19 cellular contexts compared by ENCODE assay signal in the genomic region with DNA sequence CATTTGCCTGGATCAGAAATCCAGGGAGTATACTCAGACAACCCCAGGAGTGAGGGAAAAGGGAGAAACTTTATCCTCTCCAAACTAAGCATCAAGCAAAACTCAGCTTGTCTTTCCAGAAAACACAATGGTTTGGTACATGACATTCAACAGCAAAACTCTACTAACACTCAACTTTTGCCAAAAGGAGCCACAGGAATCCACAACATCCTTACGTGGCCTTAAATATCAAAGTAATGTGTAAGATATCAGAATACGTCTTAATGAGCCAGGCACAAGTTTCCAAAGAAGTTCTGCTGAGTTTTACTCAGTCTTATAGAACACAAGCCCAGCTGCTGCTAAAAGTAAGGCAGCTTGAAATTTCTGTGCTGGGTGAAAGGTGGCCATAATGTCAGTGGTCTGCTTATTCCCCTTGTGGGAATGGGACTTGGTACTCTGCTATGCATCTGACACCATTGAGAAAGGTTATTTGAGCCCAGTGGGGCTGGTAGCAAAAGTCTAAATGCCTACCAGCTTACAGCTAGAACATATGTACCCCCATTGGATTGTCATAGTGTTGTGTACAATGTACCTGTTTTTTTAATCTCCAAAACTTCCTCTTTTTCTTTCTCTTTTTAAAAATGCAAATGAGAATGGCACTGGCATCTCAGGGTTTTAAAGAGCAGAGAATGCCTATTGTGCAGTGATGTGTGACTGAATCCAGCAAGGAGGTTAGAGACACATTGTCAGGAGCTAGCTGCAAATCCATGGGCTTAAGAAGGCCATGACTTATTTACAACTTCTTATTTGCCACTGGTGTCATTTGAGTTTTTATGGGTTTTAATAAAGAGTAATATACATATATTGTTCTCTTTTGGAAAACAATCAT.
DNase-seq lines count a peak whose midpoint lies in the region; ATAC-seq lines count a peak whose summit lies in the region.
"Had no signal": no experiment of that assay in that cellular context is flagged by ENCODE, and none has a peak within 500 bp of the region (broad histone marks: within the 10 kb centered on the region; RNA-seq: fewer than 3 reads in every experiment).

No MANE protein-coding gene starts in this region.

- H3K9me3 ChIP-seq in GM23248 (ENCODE audit: low read depth): no peaks in the 10 kb centered on the region
- no peaks in the 10 kb centered on the region for H3K9me3 ChIP-seq in trophoblast cell (ENCODE audit: insufficient read depth, low read depth, low read length)

- peak overlapping the region; percentile 93 for H4K91ac ChIP-seq in trophoblast cell (ENCODE audit: low read depth, low read length)

- H3K4me1 ChIP-seq in GM23248 (ENCODE audit: insufficient read depth) (no peaks in the 10 kb centered on the region), trophoblast cell (ENCODE audit: control insufficient read depth in 1 of 2, insufficient read depth in 2 of 2, low read length in 2 of 2) (peaks cover 6 to 11% of the 10 kb centered on the region in 2 experiments)

- no peak overlapping the region for H3K4ac ChIP-seq in trophoblast cell (ENCODE audit: low read depth, low read length)

- in situ Hi-C loops in GM23248 (cut with MboI): no loop called here

- H3F3A ChIP-seq in GM23248 (ENCODE audit: insufficient read depth): no peaks in the 10 kb centered on the region

- H3K23ac ChIP-seq in trophoblast cell (ENCODE audit: low read length): no peak overlapping the region

- H3K27ac ChIP-seq in GM23248 (no peak overlapping the region), trophoblast cell (ENCODE audit: low read depth, low read length) (peak overlapping the region; percentile 91)

- no peak overlapping the region for H2AFZ ChIP-seq in GM23248
- H2AFZ ChIP-seq in trophoblast cell (ENCODE audit: insufficient read depth, low read length, poor library complexity): no peak overlapping the region
- H2AFZ ChIP-seq: GM23338 had no signal

- H3K9ac ChIP-seq in GM23248 (no peak overlapping the region), trophoblast cell (ENCODE audit: low read length) (no peak overlapping the region)

- peak overlapping the region; percentile 86 for H2BK120ac ChIP-seq in trophoblast cell (ENCODE audit: insufficient read depth, low read length, poor library complexity)

- no peaks in the 10 kb centered on the region for H4K20me1 ChIP-seq in GM23248 (ENCODE audit: insufficient read depth)

- no peak for ATAC-seq in GM19351 (IDR thresholded peaks at IDR 0.05; ENCODE audit: unreplicated experiment)
- ATAC-seq: GM23338 had no signal

- 17 to 21% methylated on average over 2 of the region's 2 CpGs for WGBS in GM23248 (ENCODE audit: low coverage in 1 of 2, low lambda C conversion rate in 2 of 2, missing lambda C conversion rate in 2 of 2), 2 experiments
- no CpG with 5 or more reads among the region's 2 CpGs for WGBS in trophoblast cell (ENCODE audit: extremely low coverage, insufficient coverage, insufficient read length)

- H3K4me2 ChIP-seq in GM23248 (ENCODE audit: unreplicated experiment): no peak overlapping the region
- no peak overlapping the region for H3K4me2 ChIP-seq in trophoblast cell (ENCODE audit: low read length)
- H3K4me2 ChIP-seq: GM23338 had no signal

- H3K18ac ChIP-seq in trophoblast cell (ENCODE audit: low read length): no peak overlapping the region

- H4K12ac ChIP-seq in trophoblast cell (ENCODE audit: low read depth, low read length): no peak overlapping the region

- H3K79me1 ChIP-seq in trophoblast cell (ENCODE audit: low read length): peaks cover 19% of the 10 kb centered on the region

- DNase-seq in GM23248: peak; percentile 46
- peak; percentile 67 for DNase-seq in astrocyte of the hippocampus (ENCODE audit: low read depth, low spot score)
- DNase-seq in left kidney (ENCODE audit: low read depth, low spot score): peak; percentile 77
- DNase-seq in trophoblast cell: no peak
- DNase-seq in activated naive CD4-positive, alpha-beta T cell treated with anti-CD3 and anti-CD28 coated beads, Interleukin-2, amount 50 U/mL, for 16 hours: no peak
- DNase-seq in activated T-cell treated with anti-CD3 and anti-CD28 coated beads, Interleukin-2, amount 50 U/mL, for 48 hours: no peak
- no peak for DNase-seq in H7
- DNase-seq: ACHN; Calu3; CD4-positive, CD25-positive, alpha-beta regulatory T cell; DMS53; Karpas-422; MM.1S; NCI-H1092 treated with DMSO at 0.1 percent for 48 hours; NCI-H1694; NCI-H226; SHP77 had no signal

- H2BK12ac ChIP-seq in trophoblast cell (ENCODE audit: low read length): peak overlapping the region; percentile 67

- no peaks in the 10 kb centered on the region for H3K36me3 ChIP-seq in GM23248 (ENCODE audit: low read depth)
- no peaks in the 10 kb centered on the region for H3K36me3 ChIP-seq in trophoblast cell (ENCODE audit: control insufficient read depth in 1 of 2, insufficient read depth in 2 of 2, low read length in 2 of 2)
- no peaks in the 10 kb centered on the region for H3K36me3 ChIP-seq in H7 (replicated peaks; ENCODE audit: control insufficient read depth, insufficient read depth, low read length)

- H3K14ac ChIP-seq in trophoblast cell (ENCODE audit: low read length): peak overlapping the region; percentile 45

- H3K4me3 ChIP-seq in GM23248 (no peak overlapping the region), trophoblast cell (ENCODE audit: low read depth, low read length) (no peak overlapping the region), H7 (ENCODE audit: insufficient read depth, low read depth, low read length) (no peak overlapping the region)
- H3K4me3 ChIP-seq: GM23338 had no signal

- no peaks in the 10 kb centered on the region for H3K27me3 ChIP-seq in GM23248 (replicated peaks; ENCODE audit: insufficient read depth)
- H3K27me3 ChIP-seq in trophoblast cell (ENCODE audit: insufficient read depth, low read length): no peaks in the 10 kb centered on the region
- no peaks in the 10 kb centered on the region for H3K27me3 ChIP-seq in H7 (ENCODE audit: control insufficient read depth, insufficient read depth, low read length)

- H3K79me2 ChIP-seq in GM23248 (ENCODE audit: insufficient read depth) (no peaks in the 10 kb centered on the region), trophoblast cell (ENCODE audit: control insufficient read depth, insufficient read depth, low read length, poor library complexity) (no peaks in the 10 kb centered on the region)

- no peaks in the 10 kb centered on the region for H3K9me2 ChIP-seq in GM23248 (ENCODE audit: insufficient read depth)

- peak overlapping the region; percentile 88 for H2BK5ac ChIP-seq in trophoblast cell (ENCODE audit: low read depth, low read length, poor library complexity)

- no peak overlapping the region for H2AK5ac ChIP-seq in trophoblast cell (ENCODE audit: low read length)

- H4K8ac ChIP-seq in trophoblast cell (ENCODE audit: low read depth, low read length): peak overlapping the region; percentile 10

Comparison
In these comparisons a context has a peak if more than half of its experiments do, and no peak if none do; other contexts are left out.
1. DNase-seq: peak in GM23248 (single experiment), astrocyte of the hippocampus (single experiment) and left kidney (single experiment); none in trophoblast cell (0 of 2), activated naive CD4-positive, alpha-beta T cell treated with anti-CD3 and anti-CD28 coated beads, Interleukin-2, amount 50 U/mL, for 16 hours (single experiment), activated T-cell treated with anti-CD3 and anti-CD28 coated beads, Interleukin-2, amount 50 U/mL, for 48 hours (0 of 2) and H7 (single experiment).